ENCODE assay signal across 8 cellular contexts in the genomic region with DNA sequence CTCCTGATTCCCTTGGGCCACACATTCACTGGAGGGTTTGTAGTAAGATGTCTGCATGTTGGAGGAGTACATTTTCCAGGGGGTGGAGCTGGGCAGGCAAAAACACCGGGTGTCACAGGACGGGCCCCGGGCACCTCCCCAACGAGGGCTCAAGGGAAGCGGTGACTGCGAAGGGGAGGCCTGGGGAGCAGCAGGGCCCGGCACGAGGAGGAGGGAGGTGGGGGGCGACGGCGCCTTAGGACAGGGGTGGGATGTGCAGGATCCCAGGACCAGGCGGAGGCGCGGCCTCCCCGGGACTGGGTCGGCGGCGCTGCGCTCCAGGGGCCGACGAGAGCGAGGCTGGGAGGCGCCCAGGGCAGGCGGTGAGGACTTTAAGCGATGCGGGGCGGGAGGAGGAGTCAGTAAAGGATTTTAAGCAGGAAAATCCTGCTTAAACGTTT. TPM values are rescaled to one million over a fixed set of nuclear protein-coding genes. Genes with fewer than 3 reads are reported as not detected.
DNase-seq lines count a peak whose midpoint lies in the region; ATAC-seq and TF ChIP-seq lines count a peak whose summit lies in the region.

No MANE protein-coding gene starts in this region.

- H3K9me2 ChIP-seq in Loucy (replicated peaks; ENCODE audit: low read depth, low read length) = no peaks in the 10 kb centered on the region

- H3F3A ChIP-seq in Loucy (ENCODE audit: low read depth) (no peaks in the 10 kb centered on the region), neural progenitor cell (ENCODE audit: low read depth) (no peaks in the 10 kb centered on the region)

- H4K20me1 ChIP-seq in Loucy (ENCODE audit: insufficient read depth, low read length, poor library complexity, severe bottlenecking) = peaks cover 29% of the 10 kb centered on the region
- peaks cover 42% of the 10 kb centered on the region for H4K20me1 ChIP-seq in neural progenitor cell (ENCODE audit: low read depth)

- H3K27me3 ChIP-seq in CD8-positive, alpha-beta memory T cell (ENCODE audit: insufficient read depth, low read length, poor library complexity, severe bottlenecking) = no peaks in the 10 kb centered on the region
- no peaks in the 10 kb centered on the region for H3K27me3 ChIP-seq in Loucy (ENCODE audit: insufficient read depth, low read length, poor library complexity, severe bottlenecking)
- no peaks in the 10 kb centered on the region for H3K27me3 ChIP-seq in neural progenitor cell

- CTCF ChIA-PET in CD8-positive, alpha-beta memory T cell (lab: Charles Lee) = interaction anchor here (1.0 kb wide), 1 partner anchor 93 kb away, joined by 4 read pairs; no protein-coding TSS in a partner anchor

- H2AFZ ChIP-seq in Loucy (ENCODE audit: low read length) (peak overlapping the region; percentile 94), neural progenitor cell (replicated peaks) (peak overlapping the region; percentile 12)

- peak overlapping the region; percentile 84 to 97 (median 92) for H3K4me3 Mint-ChIP-seq in CD8-positive, alpha-beta memory T cell
- peak overlapping the region; percentile 88 for H3K4me3 Mint-ChIP-seq in neural progenitor cell

- TF ChIP-seq CTCF in Loucy (conservative IDR thresholded peaks at IDR 0.05; ENCODE audit: low read length) = no peak
- TF ChIP-seq CTCF in neural progenitor cell (IDR thresholded peaks at IDR 0.05) = no peak

- H3K4me3 ChIP-seq in CD8-positive, alpha-beta memory T cell (ENCODE audit: low read length) = peak overlapping the region; percentile 90
- H3K4me3 ChIP-seq in Loucy (ENCODE audit: low read length, poor library complexity, severe bottlenecking) (peak overlapping the region; percentile 100), neural progenitor cell (peak overlapping the region; percentile 86)

- H3K9me3 ChIP-seq in CD8-positive, alpha-beta memory T cell (ENCODE audit: low read length) = no peaks in the 10 kb centered on the region
- no peaks in the 10 kb centered on the region for H3K9me3 ChIP-seq in Loucy (ENCODE audit: insufficient read depth, low read depth, low read length)
- H3K9me3 ChIP-seq in neural progenitor cell (ENCODE audit: low read depth) = no peaks in the 10 kb centered on the region

- H3K9me3 Mint-ChIP-seq in CD8-positive, alpha-beta memory T cell = peaks cover 0 to 2% (median 2%) of the 10 kb centered on the region in 5 donors
- H3K9me3 Mint-ChIP-seq in neural progenitor cell = peaks cover 20% of the 10 kb centered on the region

- peak overlapping the region; percentile 100 for H3K4me2 ChIP-seq in Loucy (ENCODE audit: low read depth, low read length, poor library complexity, severe bottlenecking)
- H3K4me2 ChIP-seq in neural progenitor cell = peak overlapping the region; percentile 95

- peak overlapping the region; percentile 96 for H3K27ac ChIP-seq in CD8-positive, alpha-beta memory T cell (ENCODE audit: low read depth, low read length)
- H3K27ac ChIP-seq in neural progenitor cell = no peak overlapping the region

- peak; percentile 17 for ATAC-seq in GM21576 (IDR thresholded peaks at IDR 0.05; ENCODE audit: unreplicated experiment)

- peaks cover 54% of the 10 kb centered on the region for H3K79me2 ChIP-seq in Loucy (ENCODE audit: insufficient read depth, low read length)
- H3K79me2 ChIP-seq in neural progenitor cell (ENCODE audit: low read depth) = peaks cover 49% of the 10 kb centered on the region

- peak overlapping the region; percentile 86 to 99 (median 96) for H3K27ac Mint-ChIP-seq in CD8-positive, alpha-beta memory T cell
- no peak overlapping the region for H3K27ac Mint-ChIP-seq in neural progenitor cell

- peaks cover 12% of the 10 kb centered on the region for H3K36me3 ChIP-seq in CD8-positive, alpha-beta memory T cell (ENCODE audit: insufficient read depth, low read length)
- H3K36me3 ChIP-seq in Loucy (ENCODE audit: insufficient read depth, low read length) (no peaks in the 10 kb centered on the region; the same call in 1 of the 2 replicates), neural progenitor cell (no peaks in the 10 kb centered on the region)

- peaks cover 38 to 52% (median 39%) of the 10 kb centered on the region in 3 donors for H3K4me1 Mint-ChIP-seq in CD8-positive, alpha-beta memory T cell
- peaks cover 15% of the 10 kb centered on the region for H3K4me1 Mint-ChIP-seq in neural progenitor cell

- peaks cover 11 to 31% (median 12%) of the 10 kb centered on the region in 3 donors for H3K36me3 Mint-ChIP-seq in CD8-positive, alpha-beta memory T cell
- H3K36me3 Mint-ChIP-seq in neural progenitor cell = peaks cover 30% of the 10 kb centered on the region

- H3K9ac ChIP-seq in Loucy (ENCODE audit: low read depth, low read length, poor library complexity, severe bottlenecking) (peak overlapping the region; percentile 96), neural progenitor cell (peak overlapping the region; percentile 65)

- POLR2A ChIA-PET in CD8-positive, alpha-beta memory T cell (lab: Charles Lee) = interaction anchor here (1.8 kb wide), 1 partner anchor 140 kb away, joined by 6 read pairs; a partner anchor contains a TSS

- DNase-seq in CD8-positive, alpha-beta memory T cell = peak in 4 of 5 donors; percentile 12 to 61 (median 22)
- DNase-seq in activated T-cell treated with anti-CD3 and anti-CD28 coated beads for 4 hours (peak; percentile 7), fibroblast of peridontal ligament (ENCODE audit: extremely low read depth) (peak; percentile 23), neural progenitor cell (ENCODE audit: low spot score) (peak; percentile 61), ureter (ENCODE audit: low spot score) (peak; percentile 53), T1000 (lab: John Stamatoyannopoulos, UW) (no peak)

- peaks cover 16% of the 10 kb centered on the region for H3K4me1 ChIP-seq in CD8-positive, alpha-beta memory T cell (ENCODE audit: insufficient read depth, low read length)
- H3K4me1 ChIP-seq in Loucy (ENCODE audit: insufficient read depth, low read length, poor library complexity, severe bottlenecking) (peaks cover 27% of the 10 kb centered on the region), neural progenitor cell (peaks cover 10% of the 10 kb centered on the region)

- H3K27me3 Mint-ChIP-seq in CD8-positive, alpha-beta memory T cell = no peaks in the 10 kb centered on the region
- H3K27me3 Mint-ChIP-seq in neural progenitor cell (ENCODE audit: insufficient read depth, low read depth) = peaks cover 6% of the 10 kb centered on the region

RNA-seq across cellular contexts. Expression of a gene that starts 0.5 kb away (rescaled TPM):
- total RNA-seq in CD8-positive, alpha-beta memory T cell = 10 to 100 TPM; 20.9 to 22.3 TPM
- 23.8 TPM for polyA plus RNA-seq in CD8-positive, alpha-beta memory T cell
- total RNA-seq in neural progenitor cell (ENCODE audit: low replicate concordance) (78.3 and 86.0 TPM in 2 replicates), ureter (65.1 TPM)

RNA-seq across cellular contexts. Expression of a gene that starts 30.0 kb away (rescaled TPM):
- total RNA-seq in CD8-positive, alpha-beta memory T cell = under 1 TPM; 0.22 to 0.66 TPM
- polyA plus RNA-seq in CD8-positive, alpha-beta memory T cell = 1.4 TPM
- total RNA-seq in neural progenitor cell (ENCODE audit: low replicate concordance) (20.3 and 23.9 TPM in 2 replicates), ureter (15.1 TPM)

RNA-seq across cellular contexts. Expression of a gene that starts 56.1 kb away (rescaled TPM):
- 1 to 10 TPM; 8.0 to 9.5 TPM for total RNA-seq in CD8-positive, alpha-beta memory T cell
- 7.7 TPM for polyA plus RNA-seq in CD8-positive, alpha-beta memory T cell
- total RNA-seq in neural progenitor cell (ENCODE audit: low replicate concordance) (15.2 and 19.9 TPM in 2 replicates), ureter (24.1 TPM)

RNA-seq across cellular contexts. Expression of a gene that starts 58.2 kb away (rescaled TPM):
- total RNA-seq in CD8-positive, alpha-beta memory T cell = not detected
- polyA plus RNA-seq in CD8-positive, alpha-beta memory T cell = not detected
- total RNA-seq in neural progenitor cell (ENCODE audit: low replicate concordance) (0.06 TPM in 1 of 2 replicates, not detected in the other), ureter (not detected)
